ENCODE assay signal across 30 cellular contexts in the genomic region with DNA sequence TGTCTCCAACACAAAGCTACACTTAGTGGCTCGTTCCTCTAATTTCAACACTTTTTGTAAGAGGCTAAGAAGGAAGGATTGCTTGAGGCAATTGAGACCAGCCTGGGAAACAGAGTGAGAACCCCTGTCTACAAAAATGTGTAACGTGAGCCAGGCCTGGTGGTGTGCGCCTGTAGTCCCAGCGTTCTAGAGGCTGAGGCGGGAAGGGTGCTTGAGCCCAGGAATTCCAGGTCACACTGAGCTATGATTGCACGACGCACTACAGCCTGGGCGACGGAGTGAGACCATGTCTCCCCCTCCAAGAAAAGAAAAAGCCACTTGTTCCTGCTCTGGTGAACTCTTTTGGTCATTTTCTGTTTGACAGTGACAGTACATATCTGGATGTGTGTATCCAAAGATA.
"Had no signal": no experiment of that assay in that cellular context is flagged by ENCODE, and none has a peak within 500 bp of the region (broad histone marks: within the 10 kb centered on the region; RNA-seq: fewer than 3 reads in every experiment).

No MANE protein-coding gene starts in this region.

- H3K4me3 ChIP-seq: neural progenitor cell, ovary, psoas muscle, right lobe of liver, sigmoid colon, stomach, thoracic aorta, tibial artery, transverse colon, upper lobe of right lung, uterus had no signal

- H3K9me3 ChIP-seq: neutrophil, ovary, psoas muscle, right lobe of liver, thoracic aorta, upper lobe of right lung, uterus had no signal

- H3K4me1 ChIP-seq: neural progenitor cell, parathyroid adenoma, psoas muscle, right lobe of liver, sigmoid colon, stomach, tibial artery, transverse colon, upper lobe of right lung, uterus had no signal

- H3K27ac ChIP-seq: neural progenitor cell, neutrophil, ovary, parathyroid adenoma, psoas muscle, right lobe of liver, sigmoid colon, stomach, thoracic aorta, tibial artery, transverse colon, upper lobe of right lung, uterus had no signal

- FAIRE-seq: small intestine had no signal

- H3K27me3 Mint-ChIP-seq: naive thymus-derived CD4-positive, alpha-beta T cell; progenitor cell of endocrine pancreas; stimulated activated naive B cell treated with anti-CD40 and anti-IgM and Interleukin-4, amounts not matched to agents 10 μg/mL and 1 μg/mL and 100 μg/mL, for 72 hours; stimulated activated naive CD8-positive, alpha-beta T cell treated with anti-CD3 and anti-CD28 coated beads, Interleukin-15, Interleukin-2, amounts not matched to agents 100 ng/mL and 50 ng/mL, for 24 hours; type B pancreatic cell had no signal

- H3K4me3 Mint-ChIP-seq: naive thymus-derived CD4-positive, alpha-beta T cell; natural killer cell; nephron; neural progenitor cell; stimulated activated effector memory CD8-positive, alpha-beta T cell treated with anti-CD3 and anti-CD28 coated beads, Interleukin-12 subunit alpha, Interleukin-12 subunit beta, amount 100 ng/mL, for 72 hours; stimulated activated naive B cell treated with anti-CD40 and anti-IgM and Interleukin-4, amounts not matched to agents 10 μg/mL and 1 μg/mL and 100 μg/mL, for 72 hours; stimulated activated naive CD8-positive, alpha-beta T cell treated with anti-CD3 and anti-CD28 coated beads, Interleukin-15, Interleukin-2, amounts not matched to agents 100 ng/mL and 50 ng/mL, for 24 hours; type B pancreatic cell had no signal

- H3K9me3 Mint-ChIP-seq: type B pancreatic cell had no signal

- H3K9ac ChIP-seq: neural progenitor cell, parathyroid adenoma had no signal

- H3K27ac Mint-ChIP-seq: naive thymus-derived CD4-positive, alpha-beta T cell; natural killer cell; nephron; progenitor cell of endocrine pancreas; stimulated activated effector memory CD8-positive, alpha-beta T cell treated with anti-CD3 and anti-CD28 coated beads, Interleukin-12 subunit alpha, Interleukin-12 subunit beta, amount 100 ng/mL, for 72 hours; stimulated activated naive B cell treated with anti-CD40 and anti-IgM and Interleukin-4, amounts not matched to agents 10 μg/mL and 1 μg/mL and 100 μg/mL, for 72 hours; stimulated activated naive CD8-positive, alpha-beta T cell treated with anti-CD3 and anti-CD28 coated beads, Interleukin-15, Interleukin-2, amounts not matched to agents 100 ng/mL and 50 ng/mL, for 24 hours; type B pancreatic cell had no signal

- H3K27me3 ChIP-seq: neural progenitor cell, neutrophil, ovary, right lobe of liver, sigmoid colon, stomach, tibial artery, transverse colon, upper lobe of right lung, uterus had no signal

- H3K36me3 ChIP-seq: neural progenitor cell, neutrophil, ovary, right lobe of liver, sigmoid colon, stomach, thoracic aorta, tibial artery, transverse colon, upper lobe of right lung, uterus had no signal

- DNase-seq: naive thymus-derived CD4-positive, alpha-beta T cell; natural killer cell; nucleus accumbens; ovary; posterior cingulate gyrus; psoas muscle; right cardiac atrium; right lobe of liver; sigmoid colon; small intestine; stimulated activated CD4-positive, alpha-beta T cell treated with anti-CD3 and anti-CD28 coated beads, Interleukin-15, amount 100 ng/mL, for 24 hours; stimulated activated CD4-positive, alpha-beta T cell treated with anti-CD3 and anti-CD28 coated beads, Interleukin-2, amount 100 ng/mL, for 24 hours; stimulated activated CD4-positive, alpha-beta T cell treated with anti-CD3 and anti-CD28 coated beads, Interleukin-2, amount 100 ng/mL, for 48 hours; stimulated activated CD4-positive, alpha-beta T cell treated with anti-CD3 and anti-CD28 coated beads, Interleukin-4, amount 100 ng/mL, for 24 hours; stimulated activated naive B cell treated with anti-CD40 and anti-IgM and Interleukin-4, amounts not matched to agents 10 μg/mL and 1 μg/mL and 100 μg/mL, for 72 hours; stimulated activated naive CD4-positive, alpha-beta T cell treated with Interleukin-2 at 50 U/mL for 16 hours; stomach; tibial artery; transverse colon; upper lobe of right lung; uterus had no signal

- H3K4me1 Mint-ChIP-seq: natural killer cell; nephron; stimulated activated effector memory CD8-positive, alpha-beta T cell treated with anti-CD3 and anti-CD28 coated beads, Interleukin-12 subunit alpha, Interleukin-12 subunit beta, amount 100 ng/mL, for 72 hours; stimulated activated naive B cell treated with anti-CD40 and anti-IgM and Interleukin-4, amounts not matched to agents 10 μg/mL and 1 μg/mL and 100 μg/mL, for 72 hours had no signal

- H3K36me3 Mint-ChIP-seq: natural killer cell; stimulated activated effector memory CD8-positive, alpha-beta T cell treated with anti-CD3 and anti-CD28 coated beads, Interleukin-12 subunit alpha, Interleukin-12 subunit beta, amount 100 ng/mL, for 72 hours; stimulated activated naive B cell treated with anti-CD40 and anti-IgM and Interleukin-4, amounts not matched to agents 10 μg/mL and 1 μg/mL and 100 μg/mL, for 72 hours; type B pancreatic cell had no signal
